ENCODE assay signal across 8 cellular contexts in genomic region chr16:84013787-84014569, GRCh38. TPM values are rescaled to one million over a fixed set of nuclear protein-coding genes. Genes with fewer than 3 reads are reported as not detected.
DNase-seq lines count a peak whose midpoint lies in the region; ATAC-seq and TF ChIP-seq lines count a peak whose summit lies in the region.

No MANE protein-coding gene starts in this region.

- H3K9me3 Mint-ChIP-seq in endothelial cell (ENCODE audit: unreplicated experiment), result no peaks in the 10 kb centered on the region
- H3K9me3 Mint-ChIP-seq in osteocyte (ENCODE audit: unreplicated experiment), result no peaks in the 10 kb centered on the region

- H3K27ac Mint-ChIP-seq in endothelial cell (ENCODE audit: unreplicated experiment) (no peak overlapping the region), osteocyte (ENCODE audit: unreplicated experiment) (no peak overlapping the region)

- no peaks in the 10 kb centered on the region for H3K36me3 Mint-ChIP-seq in endothelial cell (ENCODE audit: low read depth, unreplicated experiment)
- no peaks in the 10 kb centered on the region for H3K36me3 Mint-ChIP-seq in osteocyte (ENCODE audit: unreplicated experiment)

- DNase-seq in ACHN (peak; percentile 81), NCI-H524 treated with DMSO at 0.1 percent for 48 hours (lab: John Stamatoyannopoulos, UW) (peak; percentile 9), endothelial cell (ENCODE audit: low spot score) (peak; percentile 24), omental fat pad (ENCODE audit: low spot score) (no peak), osteocyte (ENCODE audit: extremely low spot score, unreplicated experiment) (no peak)
- peak; percentile 6 to 30 for DNase-seq in activated CD4-positive, alpha-beta T cell treated with anti-CD3 and anti-CD28 coated beads for 4 hours

- TF ChIP-seq CTCF in endothelial cell (IDR thresholded peaks at IDR 0.05; ENCODE audit: unreplicated experiment) (no peak), omental fat pad (IDR thresholded peaks at IDR 0.05) (no peak), osteocyte (IDR thresholded peaks at IDR 0.05) (no peak)

- in situ Hi-C loops in ACHN (cut with HindIII; ENCODE audit: low pct_ligation_motif_present, low pct_unique_long_range_greater_than_20kb, low sequenced_read_pairs), result no loop called here

- no peaks in the 10 kb centered on the region for H3K4me1 Mint-ChIP-seq in endothelial cell (ENCODE audit: unreplicated experiment)
- no peaks in the 10 kb centered on the region for H3K4me1 Mint-ChIP-seq in osteocyte (ENCODE audit: unreplicated experiment)

- ATAC-seq in GM18873 (IDR thresholded peaks at IDR 0.05; ENCODE audit: low FRiP score, unreplicated experiment) (peak; percentile 67), HG03097 (IDR thresholded peaks at IDR 0.05; ENCODE audit: low FRiP score, unreplicated experiment) (peak; percentile 81), omental fat pad (ENCODE audit: low FRiP score) (peak; percentile 32)

- H3K4me3 Mint-ChIP-seq in endothelial cell (ENCODE audit: unreplicated experiment) (no peak overlapping the region), osteocyte (ENCODE audit: unreplicated experiment) (no peak overlapping the region)

- peaks cover 3% of the 10 kb centered on the region for H3K27me3 Mint-ChIP-seq in endothelial cell (ENCODE audit: unreplicated experiment)
- peaks cover 2% of the 10 kb centered on the region for H3K27me3 Mint-ChIP-seq in osteocyte (ENCODE audit: unreplicated experiment)

RNA-seq across cellular contexts. Expression of gene SLC38A8, which starts 28.6 kb away (rescaled TPM):
- total RNA-seq in endothelial cell (ENCODE audit: unreplicated experiment) (not detected), omental fat pad (not detected), osteocyte (not detected in 2 replicates)

RNA-seq across cellular contexts. Expression of gene NECAB2, which starts 45.9 kb away (rescaled TPM):
- total RNA-seq in endothelial cell (ENCODE audit: unreplicated experiment) (1.2 TPM), omental fat pad (under 1 TPM in 1 of 4 donors, not detected in 3; 0.65 TPM), osteocyte (0.21 TPM in 1 of 2 replicates, not detected in the other)

Comparison
In these comparisons a context has a peak if more than half of its experiments do, and no peak if none do; other contexts are left out.
1. DNase-seq: peak in ACHN (single experiment), NCI-H524 treated with DMSO at 0.1 percent for 48 hours (single experiment), activated CD4-positive, alpha-beta T cell treated with anti-CD3 and anti-CD28 coated beads for 4 hours (2 of 2) and endothelial cell (single experiment); none in omental fat pad (single experiment) and osteocyte (single experiment).
2. Peak in every context shown above with its lines, with median percentiles within 50 percentile points of each other: ATAC-seq.